In the genomic region with DNA sequence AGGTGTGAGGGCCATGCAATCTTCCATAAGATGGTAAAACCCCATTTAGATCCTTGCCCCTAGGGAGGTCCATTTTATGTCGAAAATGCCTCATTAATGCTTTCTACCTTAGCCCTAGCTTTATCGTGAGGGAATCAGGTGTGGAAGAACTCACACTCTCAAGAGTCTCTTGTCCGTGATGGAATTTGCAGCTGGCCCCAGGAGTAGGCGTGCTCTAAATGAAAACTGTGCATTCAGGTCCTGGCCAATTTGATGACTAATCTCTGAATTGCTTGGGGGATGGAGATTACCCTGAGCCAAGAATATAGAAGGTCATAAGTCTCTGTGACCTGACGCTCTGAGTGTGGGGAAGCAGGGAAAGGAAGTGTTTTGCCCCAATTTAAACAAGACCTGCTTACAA, we compare ENCODE assay signal across 14 cellular contexts. TPM values are rescaled to one million over a fixed set of nuclear protein-coding genes. Genes with fewer than 3 reads are reported as not detected.
A peak's percentile ranks its signal among the peaks of the same experiment; 100 is the strongest.
DNase-seq lines count a peak whose midpoint lies in the region; ATAC-seq and TF ChIP-seq lines count a peak whose summit lies in the region.
"Had no signal": no experiment of that assay in that cellular context is flagged by ENCODE, and none has a peak within 500 bp of the region (broad histone marks: within the 10 kb centered on the region; RNA-seq: fewer than 3 reads in every experiment).

No MANE protein-coding gene starts in this region.

- ATAC-seq in left ventricle myocardium superior (peak; percentile 77), upper lobe of right lung (peak; percentile 39), GM18520 (IDR thresholded peaks at IDR 0.05; ENCODE audit: unreplicated experiment) (no peak), HG02840 (IDR thresholded peaks at IDR 0.05; ENCODE audit: low FRiP score, unreplicated experiment) (no peak)

- TF ChIP-seq CTCF in brain microvascular endothelial cell (IDR thresholded peaks at IDR 0.05; ENCODE audit: low read depth, low read length, missing control alignments) (no peak), upper lobe of right lung (IDR thresholded peaks at IDR 0.05) (no peak)

- H3K9me3 ChIP-seq in upper lobe of right lung: no peaks in the 10 kb centered on the region

- peak overlapping the region; percentile 88 for H3K27ac ChIP-seq in brain microvascular endothelial cell
- no peak overlapping the region for H3K27ac ChIP-seq in upper lobe of right lung
- H3K27ac ChIP-seq: 22Rv1 had no signal

- intact Hi-C loops in left ventricle myocardium superior (cut with micrococcal nuclease) (no loop called here), upper lobe of right lung (cut with DNase I) (no loop called here)

- in situ Hi-C loops in brain microvascular endothelial cell (cut with HindIII; ENCODE audit: low pct_ligation_motif_present, low sequenced_read_pairs): no loop called here

- no peaks in the 10 kb centered on the region for H3K36me3 ChIP-seq in brain microvascular endothelial cell (replicated peaks)
- no peaks in the 10 kb centered on the region for H3K36me3 ChIP-seq in upper lobe of right lung

- DNase-seq in DMS53 (lab: John Stamatoyannopoulos, UW): peak; percentile 35
- no peak for DNase-seq in DMS53 treated with DMSO at 0.1 percent for 48 hours (lab: John Stamatoyannopoulos, UW; ENCODE audit: unreplicated experiment)
- DNase-seq in brain microvascular endothelial cell: peak; percentile 81
- no peak for DNase-seq in left ventricle myocardium superior
- DNase-seq in upper lobe of right lung: no peak
- DNase-seq in Ammon's horn (ENCODE audit: low spot score): no peak
- DNase-seq: activated gamma-delta T cell treated with Interleukin-2 at 50 U/mL for 16 hours, dermis blood vessel endothelial cell had no signal

- H3K27me3 ChIP-seq in brain microvascular endothelial cell (replicated peaks) (no peaks in the 10 kb centered on the region), upper lobe of right lung (no peaks in the 10 kb centered on the region)

- H3K4me1 ChIP-seq in upper lobe of right lung: no peaks in the 10 kb centered on the region

- H3K4me3 ChIP-seq in brain microvascular endothelial cell (ENCODE audit: low read depth, low read length) (no peak overlapping the region), upper lobe of right lung (no peak overlapping the region)

RNA-seq across cellular contexts. Expression of a gene that starts 6.6 kb away (rescaled TPM):
- not detected for total RNA-seq in left ventricle myocardium superior
- not detected for total RNA-seq in upper lobe of right lung
- total RNA-seq: dermis blood vessel endothelial cell, G401, mononuclear cell, sciatic nerve had no signal

Comparison
In these comparisons a context has a peak if more than half of its experiments do, and no peak if none do; other contexts are left out.
1. DNase-seq: peak in DMS53 (single experiment) and brain microvascular endothelial cell (single experiment); none in DMS53 treated with DMSO at 0.1 percent for 48 hours (single experiment), left ventricle myocardium superior (single experiment), upper lobe of right lung (single experiment) and Ammon's horn (single experiment).
2. ATAC-seq: peak in left ventricle myocardium superior (single experiment) and upper lobe of right lung (single experiment); none in GM18520 (single experiment) and HG02840 (single experiment).